ENCODE assay signal across 13 cellular contexts in genomic region chr16:68764866-68765265, GRCh38. TPM values are rescaled to one million over a fixed set of nuclear protein-coding genes. Genes with fewer than 3 reads are reported as not detected.
DNase-seq lines count a peak whose midpoint lies in the region; ATAC-seq, FAIRE-seq and TF ChIP-seq lines count a peak whose summit lies in the region.
"Had no signal": no experiment of that assay in that cellular context is flagged by ENCODE, and none has a peak within 500 bp of the region (broad histone marks: within the 10 kb centered on the region; RNA-seq: fewer than 3 reads in every experiment).

No MANE protein-coding gene starts in this region.

- peaks cover 41% of the 10 kb centered on the region for H3K4me1 Mint-ChIP-seq in activated CD4-positive, alpha-beta T cell treated with anti-CD3 and anti-CD28 coated beads, Interleukin-2, amount 10 ng/mL, durations not matched to agents 7 days and 5 days
- H3K4me1 Mint-ChIP-seq in activated T-helper 2 cell treated with anti-CD3 and anti-CD28 coated beads, Interferon-gamma antibody, Interleukin-2, Interleukin-4, amounts not matched to agents 10 μg/mL and 5 μg/mL and 100 μg/mL, durations not matched to agents 14 hours and 24 hours and 36 hours (ENCODE audit: low read depth) = peaks cover 43% of the 10 kb centered on the region

- POLR2A ChIA-PET in activated CD4-positive, alpha-beta T cell treated with anti-CD3 and anti-CD28 coated beads, Interleukin-2, amount 10 ng/mL, durations not matched to agents 7 days and 5 days (lab: Charles Lee) = no interaction called here
- POLR2A ChIA-PET in HEK293 (lab: Yijun Ruan, JAX) = no interaction called here

- H3K9me3 Mint-ChIP-seq in activated CD4-positive, alpha-beta T cell treated with anti-CD3 and anti-CD28 coated beads, Interleukin-2, amount 10 ng/mL, durations not matched to agents 7 days and 5 days = no peaks in the 10 kb centered on the region
- no peaks in the 10 kb centered on the region for H3K9me3 Mint-ChIP-seq in activated T-helper 2 cell treated with anti-CD3 and anti-CD28 coated beads, Interferon-gamma antibody, Interleukin-2, Interleukin-4, amounts not matched to agents 10 μg/mL and 5 μg/mL and 100 μg/mL, durations not matched to agents 14 hours and 24 hours and 36 hours

- no peak overlapping the region for H3K4me3 Mint-ChIP-seq in activated CD4-positive, alpha-beta T cell treated with anti-CD3 and anti-CD28 coated beads, Interleukin-2, amount 10 ng/mL, durations not matched to agents 7 days and 5 days
- H3K4me3 Mint-ChIP-seq in activated T-helper 2 cell treated with anti-CD3 and anti-CD28 coated beads, Interferon-gamma antibody, Interleukin-2, Interleukin-4, amounts not matched to agents 10 μg/mL and 5 μg/mL and 100 μg/mL, durations not matched to agents 14 hours and 24 hours and 36 hours (ENCODE audit: low read depth) = peak overlapping the region; percentile 45

- H3K36me3 Mint-ChIP-seq in activated CD4-positive, alpha-beta T cell treated with anti-CD3 and anti-CD28 coated beads, Interleukin-2, amount 10 ng/mL, durations not matched to agents 7 days and 5 days (ENCODE audit: low read depth) = no peaks in the 10 kb centered on the region
- H3K36me3 Mint-ChIP-seq in activated T-helper 2 cell treated with anti-CD3 and anti-CD28 coated beads, Interferon-gamma antibody, Interleukin-2, Interleukin-4, amounts not matched to agents 10 μg/mL and 5 μg/mL and 100 μg/mL, durations not matched to agents 14 hours and 24 hours and 36 hours (ENCODE audit: low read depth) = no peaks in the 10 kb centered on the region

- H3K36me3 ChIP-seq in HEK293 (ENCODE audit: control insufficient read depth in 2 of 2, insufficient read depth in 1 of 2, low read length in 2 of 2) = no peaks in the 10 kb centered on the region
- no peaks in the 10 kb centered on the region for H3K36me3 ChIP-seq in pancreas
- H3K36me3 ChIP-seq in colonic mucosa = no peaks in the 10 kb centered on the region
- H3K36me3 ChIP-seq: thyroid gland had no signal

- no peak for FAIRE-seq in pancreas (lab: Jason Lieb, UNC)

- CTCF ChIA-PET in activated CD4-positive, alpha-beta T cell treated with anti-CD3 and anti-CD28 coated beads, Interleukin-2, amount 10 ng/mL, durations not matched to agents 7 days and 5 days (lab: Charles Lee) = interaction anchor here (0.8 kb wide), 1 partner anchor 16 kb away, joined by 3 read pairs; no protein-coding TSS in a partner anchor
- CTCF ChIA-PET in HEK293 (lab: Yijun Ruan, JAX) = interaction anchor here (0.6 to 1.9 kb wide), 2 partner anchors 32 to 36 kb away, joined by 3 to 4 read pairs; no protein-coding TSS in a partner anchor

- H3K27ac ChIP-seq in HEK293 (ENCODE audit: extremely low read depth, low read depth, low read length) = no peak overlapping the region
- peak overlapping the region; percentile 8 to 77 (median 40) for H3K27ac ChIP-seq in pancreas
- H3K27ac ChIP-seq in colonic mucosa = no peak overlapping the region
- H3K27ac ChIP-seq: thyroid gland had no signal

- 68 to 72% methylated on average over 8 of the region's 8 CpGs for WGBS in pancreas, 2 donors

- no peaks in the 10 kb centered on the region for H3K9me3 ChIP-seq in HEK293 (ENCODE audit: control insufficient read depth, insufficient read depth, low read depth, low read length)
- H3K9me3 ChIP-seq in pancreas = no peaks in the 10 kb centered on the region
- H3K9me3 ChIP-seq in colonic mucosa = no peaks in the 10 kb centered on the region
- H3K9me3 ChIP-seq: thyroid gland had no signal

- H3K27me3 ChIP-seq in pancreas (no peaks in the 10 kb centered on the region), colonic mucosa (no peaks in the 10 kb centered on the region)
- H3K27me3 ChIP-seq: thyroid gland had no signal

- H3K4me3 ChIP-seq in HEK293 (ENCODE audit: low read depth, low read length) (no peak overlapping the region), pancreas (no peak overlapping the region), colonic mucosa (no peak overlapping the region)
- H3K4me3 ChIP-seq: thyroid gland had no signal

- peak; percentile 54 for DNase-seq in activated CD4-positive, alpha-beta T cell treated with anti-CD3 and anti-CD28 coated beads, Interleukin-2, amount 10 ng/mL, durations not matched to agents 7 days and 5 days
- DNase-seq in activated CD4-positive, alpha-beta T cell treated with anti-CD3 and anti-CD28 coated beads, Interleukin-2, amount 50 U/mL, for 1 hour = no peak
- peak; percentile 61 for DNase-seq in activated T-helper 2 cell treated with anti-CD3 and anti-CD28 coated beads, Interferon-gamma antibody, Interleukin-2, Interleukin-4, amounts not matched to agents 10 μg/mL and 5 μg/mL and 100 μg/mL, durations not matched to agents 14 hours and 24 hours and 36 hours (ENCODE audit: low spot score)
- DNase-seq in pancreas (no peak), EL (no peak), colonic mucosa (no peak), NCI-H1092 (lab: John Stamatoyannopoulos, UW) (no peak)
- DNase-seq: COR-L47, thyroid gland had no signal

- intact Hi-C loops in activated T-helper 2 cell treated with anti-CD3 and anti-CD28 coated beads, Interferon-gamma antibody, Interleukin-2, Interleukin-4, amounts not matched to agents 10 μg/mL and 5 μg/mL and 100 μg/mL, durations not matched to agents 14 hours and 24 hours and 36 hours (cut with micrococcal nuclease) = loop anchor here (1.0 kb wide), 3 partner anchors 9 to 45 kb away; no protein-coding TSS in a partner anchor
- intact Hi-C loops in pancreas (cut with DNase I) = no loop called here
- intact Hi-C loops in colonic mucosa (cut with DNase I) = no loop called here

- no peak for TF ChIP-seq CTCF in HEK293 (tag by site-specific recombination; IDR thresholded peaks at IDR 0.05)
- no peak for TF ChIP-seq CTCF in pancreas (IDR thresholded peaks at IDR 0.05)
- TF ChIP-seq CTCF in colonic mucosa (IDR thresholded peaks at IDR 0.05) = no peak

- peak in 2 of 4 donors; percentile 21 to 28 for ATAC-seq in pancreas
- ATAC-seq: sciatic nerve had no signal

- peak overlapping the region; percentile 79 for H3K27ac Mint-ChIP-seq in activated CD4-positive, alpha-beta T cell treated with anti-CD3 and anti-CD28 coated beads, Interleukin-2, amount 10 ng/mL, durations not matched to agents 7 days and 5 days
- peak overlapping the region; percentile 84 for H3K27ac Mint-ChIP-seq in activated T-helper 2 cell treated with anti-CD3 and anti-CD28 coated beads, Interferon-gamma antibody, Interleukin-2, Interleukin-4, amounts not matched to agents 10 μg/mL and 5 μg/mL and 100 μg/mL, durations not matched to agents 14 hours and 24 hours and 36 hours

- no peak overlapping the region for H3K9ac ChIP-seq in colonic mucosa (ENCODE audit: low read depth in 2 of 2, low read length in 2 of 2)

- no peaks in the 10 kb centered on the region for H3K27me3 Mint-ChIP-seq in activated CD4-positive, alpha-beta T cell treated with anti-CD3 and anti-CD28 coated beads, Interleukin-2, amount 10 ng/mL, durations not matched to agents 7 days and 5 days
- H3K27me3 Mint-ChIP-seq in activated T-helper 2 cell treated with anti-CD3 and anti-CD28 coated beads, Interferon-gamma antibody, Interleukin-2, Interleukin-4, amounts not matched to agents 10 μg/mL and 5 μg/mL and 100 μg/mL, durations not matched to agents 14 hours and 24 hours and 36 hours (ENCODE audit: low read depth) = peaks cover 13% of the 10 kb centered on the region

- H3K4me1 ChIP-seq in HEK293 (ENCODE audit: control insufficient read depth, insufficient read depth, low read length) (no peaks in the 10 kb centered on the region), pancreas (peaks cover 4 to 39% (median 35%) of the 10 kb centered on the region in 3 donors), colonic mucosa (no peaks in the 10 kb centered on the region)

TF ChIP-seq in HEK293, 187 proteins besides CTCF, POLR2A, EP300 and RAD21:
- peak; percentile 13; the same call in 1 of the 2 replicates for TF ChIP-seq ZBTB44 (tag by site-specific recombination; IDR thresholded peaks at IDR 0.05)
- 0 out of 2 replicates have a peak, but pooled peaks have one; percentile 24 for TF ChIP-seq ZNF335 (tag by site-specific recombination; conservative IDR thresholded peaks at IDR 0.05)
- TF ChIP-seq ZNF23 (tag by site-specific recombination; IDR thresholded peaks at IDR 0.05; ENCODE audit: borderline replicate concordance) = no peak
- peak; percentile 49 for TF ChIP-seq ZIC2 (tag by site-specific recombination; IDR thresholded peaks at IDR 0.05)
- no peak for TF ChIP-seq ATF2 (tag by site-specific recombination; IDR thresholded peaks at IDR 0.05; ENCODE audit: low read depth)
- TF ChIP-seq ZNF114 (tag by site-specific recombination; IDR thresholded peaks at IDR 0.05) = no peak

RNA-seq across cellular contexts. Expression of gene CDH1, which starts 27.8 kb away (rescaled TPM):
- under 1 TPM; 0.06 to 0.69 TPM for total RNA-seq in activated CD4-positive, alpha-beta T cell treated with anti-CD3 and anti-CD28 coated beads, Interleukin-2, amount 10 ng/mL, durations not matched to agents 7 days and 5 days
- 0.11 and 1.0 TPM in 2 replicates for total RNA-seq in activated T-helper 2 cell treated with anti-CD3 and anti-CD28 coated beads, Interferon-gamma antibody, Interleukin-2, Interleukin-4, amounts not matched to agents 10 μg/mL and 5 μg/mL and 100 μg/mL, durations not matched to agents 14 hours and 24 hours and 36 hours
- 100 to 1,000 TPM; 119 to 258 (median 162) TPM for total RNA-seq in pancreas
- polyA plus RNA-seq in pancreas = 10 to 100 TPM; 52.8 to 78.8 TPM
- total RNA-seq in colonic mucosa = 100 to 1,000 TPM; 494 to 519 TPM
- total RNA-seq: fibroblast of lung, lung microvascular endothelial cell had no signal

Comparison
In these comparisons a context has a peak if more than half of its experiments do, and no peak if none do; other contexts are left out.
1. DNase-seq: peak in activated CD4-positive, alpha-beta T cell treated with anti-CD3 and anti-CD28 coated beads, Interleukin-2, amount 10 ng/mL, durations not matched to agents 7 days and 5 days (single experiment) and activated T-helper 2 cell treated with anti-CD3 and anti-CD28 coated beads, Interferon-gamma antibody, Interleukin-2, Interleukin-4, amounts not matched to agents 10 μg/mL and 5 μg/mL and 100 μg/mL, durations not matched to agents 14 hours and 24 hours and 36 hours (single experiment); none in activated CD4-positive, alpha-beta T cell treated with anti-CD3 and anti-CD28 coated beads, Interleukin-2, amount 50 U/mL, for 1 hour (single experiment), pancreas (0 of 6), EL (single experiment), colonic mucosa (single experiment) and NCI-H1092 (single experiment).
2. H3K27ac ChIP-seq: peak in pancreas (4 of 4); none in HEK293 (single experiment) and colonic mucosa (single experiment).
3. RNA of gene CDH1, which starts 27.8 kb away (total RNA-seq): 494 to 519 TPM in colonic mucosa and 119 to 258 TPM in pancreas; 0.11 to 1.0 TPM in activated T-helper 2 cell treated with anti-CD3 and anti-CD28 coated beads, Interferon-gamma antibody, Interleukin-2, Interleukin-4, amounts not matched to agents 10 μg/mL and 5 μg/mL and 100 μg/mL, durations not matched to agents 14 hours and 24 hours and 36 hours and 0.06 to 0.69 TPM in activated CD4-positive, alpha-beta T cell treated with anti-CD3 and anti-CD28 coated beads, Interleukin-2, amount 10 ng/mL, durations not matched to agents 7 days and 5 days; every median in the first group is over 10 times any median in the second.